15 cellular contexts compared by ENCODE assay signal in the genomic region with DNA sequence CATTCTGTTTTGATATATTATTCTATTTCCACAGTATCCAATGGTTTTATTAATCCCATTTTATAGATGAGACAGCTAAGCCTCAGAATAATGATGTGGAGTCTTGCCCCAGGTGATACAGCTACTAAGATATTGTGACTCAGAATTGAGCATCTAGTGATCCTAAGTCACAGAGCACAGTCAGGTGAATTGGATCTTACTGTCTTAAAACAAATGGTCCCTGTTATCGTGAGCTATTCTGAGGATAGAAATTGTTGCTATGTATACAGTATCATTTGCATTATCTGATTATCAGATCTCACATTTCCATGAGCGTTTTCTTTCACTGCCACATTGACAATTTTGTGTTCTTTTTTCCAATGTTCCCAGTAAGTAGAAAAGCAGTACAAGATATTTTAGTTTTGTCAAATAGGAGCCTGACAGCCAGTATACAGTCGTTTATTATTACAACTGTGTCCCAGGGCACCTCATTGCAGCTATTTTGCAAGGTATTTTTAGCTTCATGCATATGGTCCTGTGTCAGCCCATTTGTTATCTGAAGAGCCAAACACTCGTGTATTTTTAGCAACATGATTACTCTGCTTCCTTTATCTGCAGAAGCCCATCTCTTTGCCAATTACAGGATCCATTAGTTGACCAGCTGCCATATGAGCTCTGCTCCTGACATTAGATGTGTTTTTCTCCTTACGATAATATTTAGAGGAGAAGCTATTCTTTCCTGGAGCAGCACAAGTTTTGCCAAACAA. TPM values are rescaled to one million over a fixed set of nuclear protein-coding genes. Genes with fewer than 3 reads are reported as not detected.
DNase-seq lines count a peak whose midpoint lies in the region; ATAC-seq and TF ChIP-seq lines count a peak whose summit lies in the region.
"Had no signal": no experiment of that assay in that cellular context is flagged by ENCODE, and none has a peak within 500 bp of the region (broad histone marks: within the 10 kb centered on the region; RNA-seq: fewer than 3 reads in every experiment).

No MANE protein-coding gene starts in this region.

- WGBS in spleen, 5 donors, result 43 to 59% (median 52%) methylated on average over 5 of the region's 5 CpGs

- H3K36me3 ChIP-seq in BE2C (no peaks in the 10 kb centered on the region), spleen (no peaks in the 10 kb centered on the region)
- H3K36me3 ChIP-seq: ovary, tibial artery had no signal

- H3K27me3 ChIP-seq in BE2C, result no peaks in the 10 kb centered on the region
- no peaks in the 10 kb centered on the region for H3K27me3 ChIP-seq in spleen (replicated peaks in 1 of 7)
- H3K27me3 ChIP-seq: ovary, tibial artery had no signal

- in situ Hi-C loops in ACHN (cut with HindIII; ENCODE audit: low pct_ligation_motif_present, low pct_unique_long_range_greater_than_20kb, low sequenced_read_pairs), result no loop called here

- peaks cover 14% of the 10 kb centered on the region for H3K4me1 ChIP-seq in BE2C
- H3K4me1 ChIP-seq in spleen, result no peaks in the 10 kb centered on the region
- H3K4me1 ChIP-seq: tibial artery had no signal

- intact Hi-C loops in Right ventricle myocardium superior (cut with DNase I) (no loop called here), spleen (cut with DNase I; ENCODE audit: low total_unique reads) (no loop called here)

- peak; percentile 92 for ATAC-seq in Right ventricle myocardium superior (ENCODE audit: poor library complexity)
- no peak for ATAC-seq in GM18858 (IDR thresholded peaks at IDR 0.05; ENCODE audit: unreplicated experiment)

- H3K27ac ChIP-seq in spleen, result no peak overlapping the region
- H3K27ac ChIP-seq: ovary, tibial artery had no signal

- H3K9me3 ChIP-seq in BE2C, result no peaks in the 10 kb centered on the region
- peaks cover 0 to 13% (median 0%) of the 10 kb centered on the region in 8 donors for H3K9me3 ChIP-seq in spleen
- H3K9me3 ChIP-seq: ovary, tibial artery had no signal

- TF ChIP-seq CTCF in BE2C (IDR thresholded peaks at IDR 0.05; ENCODE audit: low read depth, low read length), result no peak
- TF ChIP-seq CTCF in spleen (IDR thresholded peaks at IDR 0.05 in 8 of 11, conservative IDR thresholded peaks at IDR 0.05 in 3 of 11), result no peak

- no peak for TF ChIP-seq POLR2A in spleen (IDR thresholded peaks at IDR 0.05)

- H3K4me3 ChIP-seq in BE2C (ENCODE audit: low read depth, low read length), result peak overlapping the region; percentile 2; the same call in 1 of the 2 replicates
- no peak overlapping the region for H3K4me3 ChIP-seq in spleen
- H3K4me3 ChIP-seq: dorsolateral prefrontal cortex, ovary, tibial artery had no signal

- DNase-seq in BE2C, result peak; percentile 43
- DNase-seq in NCI-H1436 (lab: John Stamatoyannopoulos, UW), result peak; percentile 86
- DNase-seq in NCI-H524 treated with DMSO at 0.1 percent for 48 hours (lab: John Stamatoyannopoulos, UW), result peak; percentile 77
- DNase-seq in Right ventricle myocardium superior, result no peak
- no peak for DNase-seq in mesenteric fat pad (ENCODE audit: low spot score)
- no peak for DNase-seq in spleen
- DNase-seq in ACHN, result no peak
- DNase-seq: activated CD4-positive, alpha-beta T cell treated with anti-CD3 and anti-CD28 coated beads for 4 hours; activated T-cell treated with anti-CD3 and anti-CD28 coated beads, Interleukin-2, amount 50 U/mL, for 24 hours; H9; ovary; tibial artery had no signal

RNA-seq across cellular contexts. Expression of a gene that starts 25.1 kb away (rescaled TPM):
- 4.8 TPM for polyA plus RNA-seq in BE2C (2012; ENCODE audit: insufficient read depth, insufficient read length, low read depth)
- total RNA-seq in Right ventricle myocardium superior (15.3 TPM), mesenteric fat pad (not detected), spleen (1 to 10 TPM; 1.6 to 3.1 (median 2.0) TPM)
- polyA plus RNA-seq in spleen, result under 1 TPM; 0.13 to 0.67 (median 0.27) TPM
- total RNA-seq: H9, lung microvascular endothelial cell had no signal

Comparison
In these comparisons a context has a peak if more than half of its experiments do, and no peak if none do; other contexts are left out.
1. DNase-seq: peak in BE2C (single experiment), NCI-H1436 (single experiment) and NCI-H524 treated with DMSO at 0.1 percent for 48 hours (single experiment); none in Right ventricle myocardium superior (single experiment), mesenteric fat pad (single experiment), spleen (single experiment) and ACHN (single experiment).